In the genomic region with DNA sequence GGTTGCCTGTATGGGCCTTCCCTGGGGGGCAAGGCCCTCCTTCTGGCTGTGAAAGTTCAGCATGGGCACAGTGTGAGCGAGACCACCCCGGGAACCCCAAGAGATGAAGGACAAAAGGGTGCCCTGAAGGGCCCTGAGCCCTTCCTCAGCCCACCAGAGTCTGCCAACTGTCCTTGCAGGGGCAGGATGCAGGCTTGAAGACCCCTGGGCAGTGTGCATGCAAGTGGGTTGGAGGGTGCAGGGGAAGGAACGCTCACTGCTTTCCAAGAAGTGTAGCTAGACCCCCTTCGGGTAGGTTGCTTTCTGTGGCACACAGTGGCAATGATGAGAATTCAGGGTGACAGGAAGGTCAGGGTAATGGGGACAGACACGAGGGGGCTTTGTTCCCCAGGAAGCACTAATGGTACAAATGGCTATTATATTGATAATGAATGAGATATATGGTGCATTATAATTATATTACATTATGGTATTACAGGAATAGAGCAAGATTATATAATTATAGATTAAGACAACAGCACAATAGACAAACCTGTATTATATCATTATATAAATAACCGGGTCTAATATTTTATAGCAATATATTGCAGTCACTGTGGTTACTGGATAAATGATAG, we compare ENCODE assay signal across 13 cellular contexts.
DNase-seq lines count a peak whose midpoint lies in the region; ATAC-seq and TF ChIP-seq lines count a peak whose summit lies in the region.
"Had no signal": no experiment of that assay in that cellular context is flagged by ENCODE, and none has a peak within 500 bp of the region (broad histone marks: within the 10 kb centered on the region; RNA-seq: fewer than 3 reads in every experiment).

No MANE protein-coding gene starts in this region.

- peaks cover 53% of the 10 kb centered on the region for H3K36me3 Mint-ChIP-seq in nephron progenitor cell (ENCODE audit: low read depth)
- H3K36me3 Mint-ChIP-seq in activated CD4-positive, alpha-beta T cell treated with anti-CD3 and anti-CD28 coated beads, Interleukin-2, amount 10 ng/mL, durations not matched to agents 7 days and 5 days (ENCODE audit: low read depth), result no peaks in the 10 kb centered on the region

- peaks cover 15% of the 10 kb centered on the region for H3K4me1 Mint-ChIP-seq in nephron progenitor cell
- H3K4me1 Mint-ChIP-seq in activated CD4-positive, alpha-beta T cell treated with anti-CD3 and anti-CD28 coated beads, Interleukin-2, amount 10 ng/mL, durations not matched to agents 7 days and 5 days, result no peaks in the 10 kb centered on the region

- H3K27ac Mint-ChIP-seq in nephron progenitor cell, result peak overlapping the region; percentile 12
- no peak overlapping the region for H3K27ac Mint-ChIP-seq in activated CD4-positive, alpha-beta T cell treated with anti-CD3 and anti-CD28 coated beads, Interleukin-2, amount 10 ng/mL, durations not matched to agents 7 days and 5 days

- no peak; the same call in 2 of the 3 replicates for ATAC-seq in SK-N-SH treated with all-trans-retinoic acid at 6 μM for 48 hours
- ATAC-seq in GM21717 (IDR thresholded peaks at IDR 0.05; ENCODE audit: unreplicated experiment), result no peak

- CTCF ChIA-PET in activated CD4-positive, alpha-beta T cell treated with anti-CD3 and anti-CD28 coated beads, Interleukin-2, amount 10 ng/mL, durations not matched to agents 7 days and 5 days (lab: Charles Lee), result interaction anchor here (1.0 kb wide), 1 partner anchor 106 kb away, joined by 3 read pairs; no protein-coding TSS in a partner anchor

- H3K9me3 Mint-ChIP-seq in nephron progenitor cell, result peaks cover 17% of the 10 kb centered on the region
- H3K9me3 Mint-ChIP-seq in activated CD4-positive, alpha-beta T cell treated with anti-CD3 and anti-CD28 coated beads, Interleukin-2, amount 10 ng/mL, durations not matched to agents 7 days and 5 days, result no peaks in the 10 kb centered on the region

- TF ChIP-seq CTCF in nephron progenitor cell (IDR thresholded peaks at IDR 0.05), result no peak

- DNase-seq in nephron progenitor cell (no peak), epidermal melanocyte (ENCODE audit: insufficient read length, low spot score) (no peak)
- no peak for DNase-seq in activated CD4-positive, alpha-beta T cell treated with anti-CD3 and anti-CD28 coated beads, Interleukin-2, amount 10 ng/mL, durations not matched to agents 7 days and 5 days
- DNase-seq in stimulated activated naive CD4-positive, alpha-beta T cell (lab: John Stamatoyannopoulos, UW), result no peak
- DNase-seq: AML-193, DMS79, NCI-H1092 treated with DMSO at 0.1 percent for 48 hours, NCI-H2081 had no signal

- peak overlapping the region; percentile 75 for H3K27ac ChIP-seq in cingulate gyrus (ENCODE audit: low read depth, low read length)
- H3K27ac ChIP-seq: C4-2B, Peyer's patch had no signal

- POLR2A ChIA-PET in activated CD4-positive, alpha-beta T cell treated with anti-CD3 and anti-CD28 coated beads, Interleukin-2, amount 10 ng/mL, durations not matched to agents 7 days and 5 days (lab: Charles Lee), result no interaction called here

- no peaks in the 10 kb centered on the region for H3K27me3 Mint-ChIP-seq in nephron progenitor cell (ENCODE audit: low read depth, poor library complexity)
- no peaks in the 10 kb centered on the region for H3K27me3 Mint-ChIP-seq in activated CD4-positive, alpha-beta T cell treated with anti-CD3 and anti-CD28 coated beads, Interleukin-2, amount 10 ng/mL, durations not matched to agents 7 days and 5 days

- no peak overlapping the region for H3K4me3 Mint-ChIP-seq in nephron progenitor cell
- no peak overlapping the region for H3K4me3 Mint-ChIP-seq in activated CD4-positive, alpha-beta T cell treated with anti-CD3 and anti-CD28 coated beads, Interleukin-2, amount 10 ng/mL, durations not matched to agents 7 days and 5 days

TF ChIP-seq in SK-N-SH treated with all-trans-retinoic acid at 6 μM for 48 hours, 23 proteins besides CTCF, POLR2A, EP300 and RAD21 (continues in another document):
- TF ChIP-seq ZNF565 (CRISPR knock-in tag; conservative IDR thresholded peaks at IDR 0.05; ENCODE audit: low read depth) (no peak), ZC3H10 (CRISPR knock-in tag; IDR thresholded peaks at IDR 0.05) (no peak), CSDC2 (CRISPR knock-in tag; IDR thresholded peaks at IDR 0.05) (no peak; the same call in 1 of the 2 replicates), ZFP30 (CRISPR knock-in tag; IDR thresholded peaks at IDR 0.05) (no peak), PPARA (CRISPR knock-in tag; IDR thresholded peaks at IDR 0.05; ENCODE audit: borderline replicate concordance) (no peak), ZFP3 (CRISPR knock-in tag; IDR thresholded peaks at IDR 0.05) (peak; percentile 64; the same call in 1 of the 2 replicates), ISL1 (CRISPR knock-in tag; IDR thresholded peaks at IDR 0.05) (no peak), ESRRG (CRISPR knock-in tag; IDR thresholded peaks at IDR 0.05) (no peak; the same call in 1 of the 2 replicates), TCF4 (CRISPR knock-in tag; IDR thresholded peaks at IDR 0.05; ENCODE audit: borderline replicate concordance) (no peak), OSR1 (CRISPR knock-in tag; IDR thresholded peaks at IDR 0.05) (no peak)
- TF ChIP-seq, protein P1, sequence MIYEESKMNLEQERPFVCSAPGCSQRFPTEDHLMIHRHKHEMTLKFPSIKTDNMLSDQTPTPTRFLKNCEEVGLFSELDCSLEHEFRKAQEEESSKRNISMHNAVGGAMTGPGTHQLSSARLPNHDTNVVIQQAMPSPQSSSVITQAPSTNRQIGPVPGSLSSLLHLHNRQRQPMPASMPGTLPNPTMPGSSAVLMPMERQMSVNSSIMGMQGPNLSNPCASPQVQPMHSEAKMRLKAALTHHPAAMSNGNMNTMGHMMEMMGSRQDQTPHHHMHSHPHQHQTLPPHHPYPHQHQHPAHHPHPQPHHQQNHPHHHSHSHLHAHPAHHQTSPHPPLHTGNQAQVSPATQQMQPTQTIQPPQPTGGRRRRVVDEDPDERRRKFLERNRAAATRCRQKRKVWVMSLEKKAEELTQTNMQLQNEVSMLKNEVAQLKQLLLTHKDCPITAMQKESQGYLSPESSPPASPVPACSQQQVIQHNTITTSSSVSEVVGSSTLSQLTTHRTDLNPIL (CRISPR knock-in tag; IDR thresholded peaks at IDR 0.05; ENCODE audit: low read depth), result 0 out of 2 replicates have a peak, but pooled peaks have one; percentile 3
- TF ChIP-seq, protein P2, sequence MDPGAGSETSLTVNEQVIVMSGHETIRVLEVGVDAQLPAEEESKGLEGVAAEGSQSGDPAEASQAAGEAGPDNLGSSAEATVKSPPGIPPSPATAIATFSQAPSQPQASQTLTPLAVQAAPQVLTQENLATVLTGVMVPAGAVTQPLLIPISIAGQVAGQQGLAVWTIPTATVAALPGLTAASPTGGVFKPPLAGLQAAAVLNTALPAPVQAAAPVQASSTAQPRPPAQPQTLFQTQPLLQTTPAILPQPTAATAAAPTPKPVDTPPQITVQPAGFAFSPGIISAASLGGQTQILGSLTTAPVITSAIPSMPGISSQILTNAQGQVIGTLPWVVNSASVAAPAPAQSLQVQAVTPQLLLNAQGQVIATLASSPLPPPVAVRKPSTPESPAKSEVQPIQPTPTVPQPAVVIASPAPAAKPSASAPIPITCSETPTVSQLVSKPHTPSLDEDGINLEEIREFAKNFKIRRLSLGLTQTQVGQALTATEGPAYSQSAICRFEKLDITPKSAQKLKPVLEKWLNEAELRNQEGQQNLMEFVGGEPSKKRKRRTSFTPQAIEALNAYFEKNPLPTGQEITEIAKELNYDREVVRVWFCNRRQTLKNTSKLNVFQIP (CRISPR knock-in tag; IDR thresholded peaks at IDR 0.05; ENCODE audit: borderline replicate concordance, low read depth), result no peak
- TF ChIP-seq, protein P3, sequence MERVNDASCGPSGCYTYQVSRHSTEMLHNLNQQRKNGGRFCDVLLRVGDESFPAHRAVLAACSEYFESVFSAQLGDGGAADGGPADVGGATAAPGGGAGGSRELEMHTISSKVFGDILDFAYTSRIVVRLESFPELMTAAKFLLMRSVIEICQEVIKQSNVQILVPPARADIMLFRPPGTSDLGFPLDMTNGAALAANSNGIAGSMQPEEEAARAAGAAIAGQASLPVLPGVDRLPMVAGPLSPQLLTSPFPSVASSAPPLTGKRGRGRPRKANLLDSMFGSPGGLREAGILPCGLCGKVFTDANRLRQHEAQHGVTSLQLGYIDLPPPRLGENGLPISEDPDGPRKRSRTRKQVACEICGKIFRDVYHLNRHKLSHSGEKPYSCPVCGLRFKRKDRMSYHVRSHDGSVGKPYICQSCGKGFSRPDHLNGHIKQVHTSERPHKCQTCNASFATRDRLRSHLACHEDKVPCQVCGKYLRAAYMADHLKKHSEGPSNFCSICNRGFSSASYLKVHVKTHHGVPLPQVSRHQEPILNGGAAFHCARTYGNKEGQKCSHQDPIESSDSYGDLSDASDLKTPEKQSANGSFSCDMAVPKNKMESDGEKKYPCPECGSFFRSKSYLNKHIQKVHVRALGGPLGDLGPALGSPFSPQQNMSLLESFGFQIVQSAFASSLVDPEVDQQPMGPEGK (CRISPR knock-in tag; IDR thresholded peaks at IDR 0.05; ENCODE audit: borderline replicate concordance), result no peak
- TF ChIP-seq, protein P4, sequence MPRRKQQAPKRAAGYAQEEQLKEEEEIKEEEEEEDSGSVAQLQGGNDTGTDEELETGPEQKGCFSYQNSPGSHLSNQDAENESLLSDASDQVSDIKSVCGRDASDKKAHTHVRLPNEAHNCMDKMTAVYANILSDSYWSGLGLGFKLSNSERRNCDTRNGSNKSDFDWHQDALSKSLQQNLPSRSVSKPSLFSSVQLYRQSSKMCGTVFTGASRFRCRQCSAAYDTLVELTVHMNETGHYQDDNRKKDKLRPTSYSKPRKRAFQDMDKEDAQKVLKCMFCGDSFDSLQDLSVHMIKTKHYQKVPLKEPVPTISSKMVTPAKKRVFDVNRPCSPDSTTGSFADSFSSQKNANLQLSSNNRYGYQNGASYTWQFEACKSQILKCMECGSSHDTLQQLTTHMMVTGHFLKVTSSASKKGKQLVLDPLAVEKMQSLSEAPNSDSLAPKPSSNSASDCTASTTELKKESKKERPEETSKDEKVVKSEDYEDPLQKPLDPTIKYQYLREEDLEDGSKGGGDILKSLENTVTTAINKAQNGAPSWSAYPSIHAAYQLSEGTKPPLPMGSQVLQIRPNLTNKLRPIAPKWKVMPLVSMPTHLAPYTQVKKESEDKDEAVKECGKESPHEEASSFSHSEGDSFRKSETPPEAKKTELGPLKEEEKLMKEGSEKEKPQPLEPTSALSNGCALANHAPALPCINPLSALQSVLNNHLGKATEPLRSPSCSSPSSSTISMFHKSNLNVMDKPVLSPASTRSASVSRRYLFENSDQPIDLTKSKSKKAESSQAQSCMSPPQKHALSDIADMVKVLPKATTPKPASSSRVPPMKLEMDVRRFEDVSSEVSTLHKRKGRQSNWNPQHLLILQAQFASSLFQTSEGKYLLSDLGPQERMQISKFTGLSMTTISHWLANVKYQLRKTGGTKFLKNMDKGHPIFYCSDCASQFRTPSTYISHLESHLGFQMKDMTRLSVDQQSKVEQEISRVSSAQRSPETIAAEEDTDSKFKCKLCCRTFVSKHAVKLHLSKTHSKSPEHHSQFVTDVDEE (CRISPR knock-in tag; IDR thresholded peaks at IDR 0.05), result peak; percentile 57; the same call in 1 of the 2 replicates
